8 cellular contexts compared by ENCODE assay signal in genomic region chr12:101839324-101840283, GRCh38. TPM values are rescaled to one million over a fixed set of nuclear protein-coding genes. Genes with fewer than 3 reads are reported as not detected.
DNase-seq lines count a peak whose midpoint lies in the region; ATAC-seq, FAIRE-seq and TF ChIP-seq lines count a peak whose summit lies in the region.

No MANE protein-coding gene starts in this region.

- POLR2A ChIA-PET in naive thymus-derived CD8-positive, alpha-beta T cell (lab: Charles Lee) = interaction anchor here (0.6 to 1.9 kb wide), 9 partner anchors 9 to 70 kb away, joined by 3 to 8 read pairs (median 4); partner anchors contain the start of gene GNPTAB

- H3K79me2 ChIP-seq in GM23338 (replicated peaks; ENCODE audit: insufficient read depth) = no peaks in the 10 kb centered on the region

- H3K27me3 Mint-ChIP-seq in GM23338 (ENCODE audit: insufficient read depth, low read depth, poor library complexity) (peaks cover 5% of the 10 kb centered on the region), endothelial cell (ENCODE audit: unreplicated experiment) (peaks cover 3% of the 10 kb centered on the region)
- no peaks in the 10 kb centered on the region for H3K27me3 Mint-ChIP-seq in naive thymus-derived CD8-positive, alpha-beta T cell

- no peak overlapping the region for H3K27ac Mint-ChIP-seq in GM23338
- no peak overlapping the region for H3K27ac Mint-ChIP-seq in endothelial cell (ENCODE audit: unreplicated experiment)
- peak overlapping the region in 5 of 10 donors; percentile 7 to 85 (median 66) for H3K27ac Mint-ChIP-seq in naive thymus-derived CD8-positive, alpha-beta T cell

- no peaks in the 10 kb centered on the region for H3K36me3 ChIP-seq in GM23338 (ENCODE audit: insufficient read depth)

- no peak overlapping the region for H3K27ac ChIP-seq in GM23338 (ENCODE audit: low read depth)

- no peaks in the 10 kb centered on the region for H4K20me1 ChIP-seq in GM23338 (replicated peaks; ENCODE audit: insufficient read depth)

- TF ChIP-seq CTCF in D721Med (IDR thresholded peaks at IDR 0.05; ENCODE audit: insufficient read depth, missing control alignments) = peak; percentile 91
- TF ChIP-seq CTCF in GM23338 (conservative IDR thresholded peaks at IDR 0.05; ENCODE audit: low read depth in 2 of 2) = peak; percentile 86 to 91
- peak; percentile 85 for TF ChIP-seq CTCF in endothelial cell (IDR thresholded peaks at IDR 0.05; ENCODE audit: unreplicated experiment)

- no peak for FAIRE-seq in D721Med (lab: Jason Lieb, UNC)

- H3K27me3 ChIP-seq in GM23338 (ENCODE audit: insufficient read depth) = no peaks in the 10 kb centered on the region

- H3K4me1 ChIP-seq in GM23338 (ENCODE audit: insufficient read depth) = no peaks in the 10 kb centered on the region

- H3K4me1 Mint-ChIP-seq in GM23338 (no peaks in the 10 kb centered on the region), endothelial cell (ENCODE audit: unreplicated experiment) (peaks cover 4% of the 10 kb centered on the region)
- peaks cover 7 to 22% (median 15%) of the 10 kb centered on the region in 4 donors for H3K4me1 Mint-ChIP-seq in naive thymus-derived CD8-positive, alpha-beta T cell

- DNase-seq in D721Med (ENCODE audit: insufficient read length, low spot score) = peak; percentile 30
- DNase-seq in GM23338 (ENCODE audit: low spot score) = peak; percentile 80
- peak; percentile 72 for DNase-seq in NCI-H69 (lab: John Stamatoyannopoulos, UW)
- peak; percentile 46 to 52 for DNase-seq in activated CD8-positive, alpha-beta memory T cell treated with anti-CD3 and anti-CD28 coated beads for 4 hours (ENCODE audit: low read depth in 2 of 2)
- DNase-seq in endothelial cell (ENCODE audit: low spot score) = peak; percentile 63
- peak; percentile 48 to 83 (median 71) for DNase-seq in naive thymus-derived CD8-positive, alpha-beta T cell
- peak; percentile 34 to 82 (median 54) for DNase-seq in stimulated activated naive CD4-positive, alpha-beta T cell (lab: John Stamatoyannopoulos, UW)

- no peaks in the 10 kb centered on the region for H3F3A ChIP-seq in GM23338 (replicated peaks; ENCODE audit: low read depth)

- H3K9me2 ChIP-seq in GM23338 (ENCODE audit: insufficient read depth) = no peaks in the 10 kb centered on the region

- H2AFZ ChIP-seq in GM23338 = peak overlapping the region; percentile 82

- H3K4me2 ChIP-seq in GM23338 = no peak overlapping the region

- no peaks in the 10 kb centered on the region for H3K36me3 Mint-ChIP-seq in GM23338 (ENCODE audit: low read depth)
- no peaks in the 10 kb centered on the region for H3K36me3 Mint-ChIP-seq in endothelial cell (ENCODE audit: low read depth, unreplicated experiment)
- no peaks in the 10 kb centered on the region for H3K36me3 Mint-ChIP-seq in naive thymus-derived CD8-positive, alpha-beta T cell

- no peak overlapping the region for H3K4me3 ChIP-seq in GM23338

- ATAC-seq in GM23338 (peak; percentile 80), HG02981 (IDR thresholded peaks at IDR 0.05; ENCODE audit: unreplicated experiment) (no peak)
- ATAC-seq in naive thymus-derived CD8-positive, alpha-beta T cell = peak; percentile 73 to 77

- H3K9me3 Mint-ChIP-seq in GM23338 = no peaks in the 10 kb centered on the region
- no peaks in the 10 kb centered on the region for H3K9me3 Mint-ChIP-seq in endothelial cell (ENCODE audit: unreplicated experiment)
- H3K9me3 Mint-ChIP-seq in naive thymus-derived CD8-positive, alpha-beta T cell = no peaks in the 10 kb centered on the region

- H3K4me3 Mint-ChIP-seq in GM23338 (no peak overlapping the region), endothelial cell (ENCODE audit: unreplicated experiment) (no peak overlapping the region)
- peak overlapping the region in 3 of 10 donors; percentile 14 to 52 (median 22) for H3K4me3 Mint-ChIP-seq in naive thymus-derived CD8-positive, alpha-beta T cell

TF ChIP-seq in GM23338, 12 proteins besides CTCF, POLR2A, EP300 and RAD21:
- TF ChIP-seq ZNF114 (CRISPR knock-in tag; IDR thresholded peaks at IDR 0.05) = no peak
- no peak for TF ChIP-seq POLR2AphosphoS5 (IDR thresholded peaks at IDR 0.05; ENCODE audit: low read depth)

RNA-seq across cellular contexts. Expression of gene GNPTAB, which starts 8.8 kb away (rescaled TPM):
- total RNA-seq in GM23338 (2014; rRNA removed; shearing (Covaris generic)) = 54.1 and 58.3 TPM in 2 replicates
- 21.6 and 23.6 TPM in 2 replicates for polyA plus RNA-seq in GM23338 (2016; fragmentation: Nextera tagmentation; extraction: Ambion mirVana)
- 47.6 TPM for total RNA-seq in endothelial cell (ENCODE audit: unreplicated experiment)
- total RNA-seq in naive thymus-derived CD8-positive, alpha-beta T cell = 10 to 100 TPM; 55.9 to 64.2 TPM
- 10 to 100 TPM; 25.9 to 43.5 (median 40.9) TPM for polyA plus RNA-seq in naive thymus-derived CD8-positive, alpha-beta T cell

RNA-seq across cellular contexts. Expression of gene DRAM1, which starts 37.8 kb away (rescaled TPM):
- total RNA-seq in GM23338 (2014; rRNA removed; shearing (Covaris generic)) = 5.4 and 5.7 TPM in 2 replicates
- 8.5 and 8.6 TPM in 2 replicates for polyA plus RNA-seq in GM23338 (2016; fragmentation: Nextera tagmentation; extraction: Ambion mirVana)
- 26.9 TPM for total RNA-seq in endothelial cell (ENCODE audit: unreplicated experiment)
- 1 to 10 TPM; 1.6 to 3.3 TPM for total RNA-seq in naive thymus-derived CD8-positive, alpha-beta T cell
- polyA plus RNA-seq in naive thymus-derived CD8-positive, alpha-beta T cell = 1 to 10 TPM; 1.2 to 1.8 (median 1.5) TPM

Comparison
In these comparisons a context has a peak if more than half of its experiments do, and no peak if none do; other contexts are left out.
1. DNase-seq: peak in every context shown above with its lines; median percentile 80 in GM23338; 72 in NCI-H69; 71 in naive thymus-derived CD8-positive, alpha-beta T cell; 63 in endothelial cell; 54 in stimulated activated naive CD4-positive, alpha-beta T cell; 49 in activated CD8-positive, alpha-beta memory T cell treated with anti-CD3 and anti-CD28 coated beads for 4 hours; 30 in D721Med.